Comparison of ENCODE assay signal across 9 cellular contexts in genomic region chr16:56616608-56617211, GRCh38. TPM values are rescaled to one million over a fixed set of nuclear protein-coding genes. Genes with fewer than 3 reads are reported as not detected.
DNase-seq lines count a peak whose midpoint lies in the region; ATAC-seq and TF ChIP-seq lines count a peak whose summit lies in the region.
"Had no signal": no experiment of that assay in that cellular context is flagged by ENCODE, and none has a peak within 500 bp of the region (broad histone marks: within the 10 kb centered on the region; RNA-seq: fewer than 3 reads in every experiment).

No MANE protein-coding gene starts in this region.

- H3K4me1 Mint-ChIP-seq in activated CD8-positive, alpha-beta T cell treated with anti-CD3 and anti-CD28 coated beads for 36 hours (ENCODE audit: low read depth) = peaks cover 46% of the 10 kb centered on the region
- H3K4me1 Mint-ChIP-seq in nephron progenitor cell = peaks cover 29% of the 10 kb centered on the region

- no peaks in the 10 kb centered on the region for H3K9me3 Mint-ChIP-seq in activated CD8-positive, alpha-beta T cell treated with anti-CD3 and anti-CD28 coated beads for 36 hours
- no peaks in the 10 kb centered on the region for H3K9me3 Mint-ChIP-seq in nephron progenitor cell

- peak overlapping the region; percentile 66 for H3K4me3 Mint-ChIP-seq in activated CD8-positive, alpha-beta T cell treated with anti-CD3 and anti-CD28 coated beads for 36 hours
- peak overlapping the region; percentile 80 for H3K4me3 Mint-ChIP-seq in nephron progenitor cell

- intact Hi-C loops in activated CD8-positive, alpha-beta T cell treated with anti-CD3 and anti-CD28 coated beads for 36 hours (cut with micrococcal nuclease) = no loop called here

- H3K4me1 ChIP-seq in HAP-1 = peaks cover 17% of the 10 kb centered on the region

- H3K27me3 Mint-ChIP-seq in activated CD8-positive, alpha-beta T cell treated with anti-CD3 and anti-CD28 coated beads for 36 hours = peaks cover 12% of the 10 kb centered on the region
- peaks cover 98% of the 10 kb centered on the region for H3K27me3 Mint-ChIP-seq in nephron progenitor cell (ENCODE audit: low read depth, poor library complexity)

- H3K27me3 ChIP-seq in AG04450 (ENCODE audit: control insufficient read depth, insufficient read depth, low read length) (no peaks in the 10 kb centered on the region), HAP-1 (ENCODE audit: low read depth) (no peaks in the 10 kb centered on the region)

- no peak for ATAC-seq in activated CD8-positive, alpha-beta T cell treated with anti-CD3 and anti-CD28 coated beads for 36 hours
- no peak for ATAC-seq in GM21576 (IDR thresholded peaks at IDR 0.05; ENCODE audit: unreplicated experiment)

- no peak overlapping the region for H3K27ac Mint-ChIP-seq in activated CD8-positive, alpha-beta T cell treated with anti-CD3 and anti-CD28 coated beads for 36 hours
- H3K27ac Mint-ChIP-seq in nephron progenitor cell = no peak overlapping the region

- H3K27ac ChIP-seq in AG04450 (ENCODE audit: low read depth, low read length) = no peak overlapping the region

- POLR2A ChIA-PET in AG04450 (lab: Yijun Ruan, JAX) = interaction anchor here (1.6 to 2.8 kb wide), 2 partner anchors 8 to 9 kb away, joined by 4 to 25 read pairs; partner anchors contain the start of genes MT1E and MT2A
- POLR2A ChIA-PET in activated CD8-positive, alpha-beta T cell treated with anti-CD3 and anti-CD28 coated beads for 36 hours (lab: Charles Lee) = no interaction called here

- in situ Hi-C loops in HAP-1 (cut with MboI; ENCODE audit: low sequenced_read_pairs) = no loop called here

- DNase-seq in AG04450 (ENCODE audit: low read depth, low spot score) (no peak), fibroblast of villous mesenchyme (ENCODE audit: low read depth) (no peak), nephron progenitor cell (no peak), NCI-H2029 (lab: John Stamatoyannopoulos, UW) (no peak), cerebellum (ENCODE audit: low spot score) (no peak), HAP-1 (ENCODE audit: low spot score in 2 of 2) (no peak)
- DNase-seq in activated CD8-positive, alpha-beta T cell treated with anti-CD3 and anti-CD28 coated beads for 36 hours = no peak
- DNase-seq: DMS79 had no signal

- CTCF ChIA-PET in AG04450 (lab: Charles Lee) = no interaction called here
- CTCF ChIA-PET in activated CD8-positive, alpha-beta T cell treated with anti-CD3 and anti-CD28 coated beads for 36 hours (lab: Charles Lee) = interaction anchor here (0.8 to 2.4 kb wide), 3 partner anchors 9 to 16 kb away, joined by 3 to 11 read pairs (median 3); partner anchors contain the start of gene MT1E

- peak overlapping the region; percentile 46; the same call in 1 of the 2 replicates for H3K4me3 ChIP-seq in AG04450 (ENCODE audit: low read depth, low read length)
- peak overlapping the region; percentile 45 for H3K4me3 ChIP-seq in fibroblast of villous mesenchyme (ENCODE audit: low read depth, low read length)
- no peak overlapping the region for H3K4me3 ChIP-seq in HAP-1

- H3K36me3 ChIP-seq in HAP-1 (replicated peaks) = no peaks in the 10 kb centered on the region

- H3K9me3 ChIP-seq in AG04450 (ENCODE audit: control insufficient read depth, insufficient read depth, low read length) = no peaks in the 10 kb centered on the region
- H3K9me3 ChIP-seq in HAP-1 = no peaks in the 10 kb centered on the region

- TF ChIP-seq CTCF in AG04450 (IDR thresholded peaks at IDR 0.05; ENCODE audit: low read depth, low read length) (no peak), fibroblast of villous mesenchyme (IDR thresholded peaks at IDR 0.05; ENCODE audit: insufficient read depth, low read depth, low read length) (no peak), nephron progenitor cell (IDR thresholded peaks at IDR 0.05) (no peak)
- no peak for TF ChIP-seq CTCF in activated CD8-positive, alpha-beta T cell treated with anti-CD3 and anti-CD28 coated beads for 36 hours (IDR thresholded peaks at IDR 0.05)

- H3K36me3 Mint-ChIP-seq in activated CD8-positive, alpha-beta T cell treated with anti-CD3 and anti-CD28 coated beads for 36 hours (ENCODE audit: low read depth) = no peaks in the 10 kb centered on the region
- H3K36me3 Mint-ChIP-seq in nephron progenitor cell (ENCODE audit: low read depth) = no peaks in the 10 kb centered on the region

RNA-seq across cellular contexts. Expression of gene MT2A, which starts 8.3 kb away (rescaled TPM):
- 82.6 and 146 TPM in 2 replicates for polyA plus RNA-seq in AG04450 (2011; rRNA removed)
- 63.5 and 64.1 TPM in 2 replicates for polyA minus RNA-seq in AG04450 (2011; rRNA and poly(A)+ RNA removed)
- 100 to 1,000 TPM; 141 to 144 TPM for total RNA-seq in activated CD8-positive, alpha-beta T cell treated with anti-CD3 and anti-CD28 coated beads for 36 hours
- 21.2 and 76.0 TPM in 2 replicates for total RNA-seq in fibroblast of villous mesenchyme
- 3.4 TPM for total RNA-seq in cerebellum

RNA-seq across cellular contexts. Expression of gene MT1E, which starts 8.9 kb away (rescaled TPM):
- 153 and 250 TPM in 2 replicates for polyA plus RNA-seq in AG04450 (2011; rRNA removed)
- 51.3 and 58.4 TPM in 2 replicates for polyA minus RNA-seq in AG04450 (2011; rRNA and poly(A)+ RNA removed)
- 10 to 100 TPM; 22.1 to 23.3 TPM for total RNA-seq in activated CD8-positive, alpha-beta T cell treated with anti-CD3 and anti-CD28 coated beads for 36 hours
- total RNA-seq in fibroblast of villous mesenchyme (21.6 and 108 TPM in 2 replicates), cerebellum (1.1 TPM)

RNA-seq across cellular contexts. Expression of gene MT1M, which starts 15.7 kb away (rescaled TPM):
- 0.10 and 0.38 TPM in 2 replicates for polyA plus RNA-seq in AG04450 (2011; rRNA removed)
- polyA minus RNA-seq in AG04450 (2011; rRNA and poly(A)+ RNA removed) = not detected in 2 replicates
- total RNA-seq in activated CD8-positive, alpha-beta T cell treated with anti-CD3 and anti-CD28 coated beads for 36 hours = not detected
- 1.3 TPM in 1 of 2 replicates, not detected in the other for total RNA-seq in fibroblast of villous mesenchyme
- not detected for total RNA-seq in cerebellum

RNA-seq across cellular contexts. Expression of gene MT1A, which starts 21.8 kb away (rescaled TPM):
- polyA plus RNA-seq in AG04450 (2011; rRNA removed) = 0.66 TPM in 1 of 2 replicates, not detected in the other
- 0.91 and 1.1 TPM in 2 replicates for polyA minus RNA-seq in AG04450 (2011; rRNA and poly(A)+ RNA removed)
- not detected for total RNA-seq in activated CD8-positive, alpha-beta T cell treated with anti-CD3 and anti-CD28 coated beads for 36 hours
- total RNA-seq in fibroblast of villous mesenchyme (1.3 and 1.9 TPM in 2 replicates), cerebellum (not detected)

RNA-seq across cellular contexts. Expression of gene MT3, which starts 27.4 kb away (rescaled TPM):
- not detected in 2 replicates for polyA plus RNA-seq in AG04450 (2011; rRNA removed)
- not detected in 2 replicates for polyA minus RNA-seq in AG04450 (2011; rRNA and poly(A)+ RNA removed)
- 10 to 100 TPM; 30.7 to 33.6 TPM for total RNA-seq in activated CD8-positive, alpha-beta T cell treated with anti-CD3 and anti-CD28 coated beads for 36 hours
- total RNA-seq in fibroblast of villous mesenchyme (not detected in 2 replicates), cerebellum (7.5 TPM)

Comparison
In these comparisons a context has a peak if more than half of its experiments do, and no peak if none do; other contexts are left out.
1. RNA of gene MT1E, which starts 8.9 kb away (total RNA-seq): 22.1 to 23.3 TPM in activated CD8-positive, alpha-beta T cell treated with anti-CD3 and anti-CD28 coated beads for 36 hours and 21.6 to 108 TPM in fibroblast of villous mesenchyme; 1.1 TPM in cerebellum (single experiment); every median in the first group is over 10 times any median in the second.